1 cellular context compared by ENCODE assay signal in genomic region chr6:43115365-43115764, GRCh38.
TF ChIP-seq lines count a peak whose summit lies in the region.

No MANE protein-coding gene starts in this region.

TF ChIP-seq in K562, 482 proteins besides CTCF, POLR2A, EP300 and RAD21 (continued from another document):
- TF ChIP-seq ZBTB26 (CRISPR knock-in tag; IDR thresholded peaks at IDR 0.05) (no peak), POLR2G (IDR thresholded peaks at IDR 0.05; ENCODE audit: low read depth, low read length) (no peak), MAFF (IDR thresholded peaks at IDR 0.05; ENCODE audit: low read length) (peak; percentile 45; the same call in 1 of the 2 replicates), ZNF3 (CRISPR knock-in tag; IDR thresholded peaks at IDR 0.05) (no peak), TBL1XR1 (IDR thresholded peaks at IDR 0.05; ENCODE audit: low read length in 2 of 2) (no peak), CXXC5 (CRISPR knock-in tag; IDR thresholded peaks at IDR 0.05) (no peak; the same call in 1 of the 2 replicates), ERF (CRISPR knock-in tag; IDR thresholded peaks at IDR 0.05) (0 out of 2 replicates have a peak, but pooled peaks have one; percentile 31), ZNF512 (tag; IDR thresholded peaks at IDR 0.05) (0 out of 2 replicates have a peak, but pooled peaks have one; percentile 6)
